In genomic region chr20:44908987-44909871, GRCh38 we compare ENCODE assay signal across 7 cellular contexts. TPM values are rescaled to one million over a fixed set of nuclear protein-coding genes. Genes with fewer than 3 reads are reported as not detected.
DNase-seq lines count a peak whose midpoint lies in the region; ATAC-seq and TF ChIP-seq lines count a peak whose summit lies in the region.

No MANE protein-coding gene starts in this region.

- H3F3A ChIP-seq in SU-DHL-6 (ENCODE audit: insufficient read depth): peaks cover 41% of the 10 kb centered on the region

- peaks cover 7% of the 10 kb centered on the region; the same call in 1 of the 2 replicates for H3K79me2 ChIP-seq in SU-DHL-6 (ENCODE audit: insufficient read depth, low read length)

- peak overlapping the region; percentile 50 for H3K4me2 ChIP-seq in SU-DHL-6 (ENCODE audit: low read depth, low read length, poor library complexity, severe bottlenecking)

- ATAC-seq in left lobe of liver: no peak
- ATAC-seq in HG02840 (IDR thresholded peaks at IDR 0.05; ENCODE audit: low FRiP score, unreplicated experiment): no peak

- peak overlapping the region; percentile 73; the same call in 1 of the 2 replicates for H3K9ac ChIP-seq in SU-DHL-6 (ENCODE audit: low read length)

- H3K4me3 ChIP-seq in HAP-1 (peak overlapping the region; percentile 81), SU-DHL-6 (ENCODE audit: insufficient read depth, low read length, poor library complexity, severe bottlenecking) (peak overlapping the region; percentile 68), foreskin fibroblast (ENCODE audit: low read depth in 1 of 2, low read length in 2 of 2) (peak overlapping the region; percentile 70 to 77), skin epidermis (peak overlapping the region; percentile 40 to 73 (median 66))

- H3K9me3 ChIP-seq in HAP-1: no peaks in the 10 kb centered on the region
- H3K9me3 ChIP-seq in SU-DHL-6 (ENCODE audit: insufficient read depth, low read length): no peaks in the 10 kb centered on the region

- TF ChIP-seq CTCF in SU-DHL-6 (IDR thresholded peaks at IDR 0.05; ENCODE audit: insufficient read depth, low read length, poor library complexity, severe bottlenecking) (no peak), foreskin fibroblast (IDR thresholded peaks at IDR 0.05; ENCODE audit: low read depth, low read length) (no peak)

- in situ Hi-C loops in HAP-1 (cut with MboI; ENCODE audit: low sequenced_read_pairs): no loop called here

- 0 out of 2 replicates have a peak, but pooled peaks cover 2% of the 10 kb centered on the region for H3K4me1 ChIP-seq in HAP-1

- H3K27ac ChIP-seq in SU-DHL-6 (ENCODE audit: low read depth, low read length) (peak overlapping the region; percentile 27; the same call in 1 of the 2 replicates), skin epidermis (peak overlapping the region in 7 of 21 experiments; percentile 13 to 62 (median 42))

- no peaks in the 10 kb centered on the region for H4K20me1 ChIP-seq in SU-DHL-6 (ENCODE audit: low read depth, low read length)

- H3K36me3 ChIP-seq in HAP-1 (replicated peaks) (peaks cover 46% of the 10 kb centered on the region), SU-DHL-6 (ENCODE audit: low read length) (peaks cover 23% of the 10 kb centered on the region)

- H3K27me3 ChIP-seq in HAP-1 (ENCODE audit: low read depth) (no peaks in the 10 kb centered on the region), SU-DHL-6 (ENCODE audit: low read length) (no peaks in the 10 kb centered on the region)

- H3K9me2 ChIP-seq in SU-DHL-6 (replicated peaks; ENCODE audit: insufficient read depth, low read length): no peaks in the 10 kb centered on the region

- no peak overlapping the region for H2AFZ ChIP-seq in SU-DHL-6 (ENCODE audit: low read depth, low read length, severe bottlenecking)

- no peak for DNase-seq in HAP-1 (ENCODE audit: low spot score in 2 of 2)
- DNase-seq in foreskin fibroblast: peak in 1 of 2 donors; percentile 38
- DNase-seq in left lobe of liver (ENCODE audit: low spot score): no peak
- no peak for DNase-seq in cerebellar nuclear complex (lab: John Stamatoyannopoulos, UW)

RNA-seq across cellular contexts. Expression of gene PABPC1L, which starts 0.6 kb away (rescaled TPM):
- total RNA-seq in left lobe of liver: 37.3 TPM

RNA-seq across cellular contexts. Expression of gene YWHAB, which starts 23.7 kb away (rescaled TPM):
- total RNA-seq in left lobe of liver: 52.5 TPM

RNA-seq across cellular contexts. Expression of gene TOMM34, which starts 51.0 kb away (rescaled TPM):
- 6.9 TPM for total RNA-seq in left lobe of liver

RNA-seq across cellular contexts. Expression of gene STK4, which starts 57.1 kb away (rescaled TPM):
- 10.0 TPM for total RNA-seq in left lobe of liver
